In genomic region chr6:1554241-1554880, GRCh38 we compare ENCODE assay signal across 8 cellular contexts. TPM values are rescaled to one million over a fixed set of nuclear protein-coding genes. Genes with fewer than 3 reads are reported as not detected.
A peak's percentile ranks its signal among the peaks of the same experiment; 100 is the strongest.
DNase-seq lines count a peak whose midpoint lies in the region; ATAC-seq and TF ChIP-seq lines count a peak whose summit lies in the region.

No MANE protein-coding gene starts in this region.

- WGBS in HUES64 = 94% methylated on average over 20 of the region's 20 CpGs

- H3K36me3 Mint-ChIP-seq in naive B cell = peaks cover 5% of the 10 kb centered on the region in 2 donors
- H3K36me3 Mint-ChIP-seq in nephron progenitor cell (ENCODE audit: low read depth) = peaks cover 13% of the 10 kb centered on the region

- H3K9me3 Mint-ChIP-seq in naive B cell = peaks cover 0 to 4% (median 2%) of the 10 kb centered on the region in 7 donors
- peaks cover 59% of the 10 kb centered on the region for H3K9me3 Mint-ChIP-seq in nephron progenitor cell

- no peak overlapping the region for H3K27ac ChIP-seq in HUES64 (ENCODE audit: low read depth, low read length)

- no peak for TF ChIP-seq CTCF in nephron progenitor cell (IDR thresholded peaks at IDR 0.05)

- peaks cover 27% of the 10 kb centered on the region for H3K27me3 ChIP-seq in HUES64 (ENCODE audit: insufficient read depth, low read length)

- H3K9ac ChIP-seq in HUES64 (ENCODE audit: low read depth, low read length) = peak overlapping the region; percentile 38; the same call in 1 of the 2 replicates

- peak overlapping the region; percentile 65 for H3K4me3 ChIP-seq in HUES64 (ENCODE audit: low read length)

- H3K4me1 Mint-ChIP-seq in naive B cell = peaks cover 0 to 19% (median 5%) of the 10 kb centered on the region in 3 donors
- H3K4me1 Mint-ChIP-seq in nephron progenitor cell = peaks cover 15% of the 10 kb centered on the region

- H3K4me3 Mint-ChIP-seq in naive B cell (peak overlapping the region; percentile 68 to 95 (median 86)), nephron progenitor cell (no peak overlapping the region)

- peak; percentile 28 for DNase-seq in COLO829 (ENCODE audit: low spot score)
- DNase-seq in cerebellum (ENCODE audit: low spot score) = peak; percentile 15
- DNase-seq in naive B cell = no peak
- no peak for DNase-seq in OCI-M2 (lab: John Stamatoyannopoulos, UW; ENCODE audit: unreplicated experiment)
- DNase-seq in nephron progenitor cell = no peak

- H3K27ac Mint-ChIP-seq in naive B cell = peak overlapping the region in 5 of 6 donors; percentile 9 to 95 (median 57)
- H3K27ac Mint-ChIP-seq in nephron progenitor cell = no peak overlapping the region

- H3K36me3 ChIP-seq in HUES64 (ENCODE audit: insufficient read depth, low read length) = no peaks in the 10 kb centered on the region

- H3K9me3 ChIP-seq in HUES64 (ENCODE audit: insufficient read depth, low read depth, low read length) = no peaks in the 10 kb centered on the region

- H3K27me3 Mint-ChIP-seq in naive B cell (peaks cover 29 to 42% (median 40%) of the 10 kb centered on the region in 3 donors), nephron progenitor cell (ENCODE audit: low read depth, poor library complexity) (peaks cover 6% of the 10 kb centered on the region)

- peak; percentile 50 to 55 for ATAC-seq in naive B cell (ENCODE audit: low read depth in 2 of 2)
- no peak for ATAC-seq in HG02763 (IDR thresholded peaks at IDR 0.05; ENCODE audit: unreplicated experiment)
- no peak for ATAC-seq in GM21423 (IDR thresholded peaks at IDR 0.05; ENCODE audit: unreplicated experiment)

- no peaks in the 10 kb centered on the region; the same call in 1 of the 2 replicates for H3K4me1 ChIP-seq in HUES64 (ENCODE audit: insufficient read depth, low read length)

RNA-seq across cellular contexts. Expression of gene FOXC1, which starts 55.4 kb away (rescaled TPM):
- polyA plus RNA-seq in HUES64 (2013, experiment 1 of 2) = 2.2 TPM
- 3.5 TPM for polyA plus RNA-seq in HUES64 (2013, experiment 2 of 2)
- 8.9 TPM for total RNA-seq in cerebellum
- polyA plus RNA-seq in naive B cell (ENCODE audit: low read depth in 6 of 6) = under 1 TPM in 1 of 6 donors, not detected in 5; 0.17 TPM

Comparison
In these comparisons a context has a peak if more than half of its experiments do, and no peak if none do; other contexts are left out.
1. DNase-seq: peak in COLO829 (single experiment) and cerebellum (single experiment); none in naive B cell (single experiment), OCI-M2 (single experiment) and nephron progenitor cell (single experiment).
2. ATAC-seq: peak in naive B cell (2 of 2); none in HG02763 (single experiment) and GM21423 (single experiment).